In genomic region chr17:75878174-75878998, GRCh38 we compare ENCODE assay signal across 8 cellular contexts. TPM values are rescaled to one million over a fixed set of nuclear protein-coding genes. Genes with fewer than 3 reads are reported as not detected.
DNase-seq lines count a peak whose midpoint lies in the region; FAIRE-seq and TF ChIP-seq lines count a peak whose summit lies in the region.

A gene with protein sequence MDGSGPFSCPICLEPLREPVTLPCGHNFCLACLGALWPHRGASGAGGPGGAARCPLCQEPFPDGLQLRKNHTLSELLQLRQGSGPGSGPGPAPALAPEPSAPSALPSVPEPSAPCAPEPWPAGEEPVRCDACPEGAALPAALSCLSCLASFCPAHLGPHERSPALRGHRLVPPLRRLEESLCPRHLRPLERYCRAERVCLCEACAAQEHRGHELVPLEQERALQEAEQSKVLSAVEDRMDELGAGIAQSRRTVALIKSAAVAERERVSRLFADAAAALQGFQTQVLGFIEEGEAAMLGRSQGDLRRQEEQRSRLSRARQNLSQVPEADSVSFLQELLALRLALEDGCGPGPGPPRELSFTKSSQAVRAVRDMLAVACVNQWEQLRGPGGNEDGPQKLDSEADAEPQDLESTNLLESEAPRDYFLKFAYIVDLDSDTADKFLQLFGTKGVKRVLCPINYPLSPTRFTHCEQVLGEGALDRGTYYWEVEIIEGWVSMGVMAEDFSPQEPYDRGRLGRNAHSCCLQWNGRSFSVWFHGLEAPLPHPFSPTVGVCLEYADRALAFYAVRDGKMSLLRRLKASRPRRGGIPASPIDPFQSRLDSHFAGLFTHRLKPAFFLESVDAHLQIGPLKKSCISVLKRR (minus strand): TSS chr17:75878581. CDS start chr17:75878548, 33 bp downstream.

- TF ChIP-seq CTCF in neural cell (IDR thresholded peaks at IDR 0.05; ENCODE audit: poor library complexity, severe bottlenecking), result peak; percentile 37

- H3K27me3 ChIP-seq in neural cell (ENCODE audit: insufficient read depth, low read depth, low read length), result peaks cover 46% of the 10 kb centered on the region

- no peaks in the 10 kb centered on the region for H3K79me2 ChIP-seq in neural cell (replicated peaks; ENCODE audit: insufficient read depth, low read length)

- H3K27ac ChIP-seq in neural cell (ENCODE audit: low read length), result no peak within 1 kb of the TSS

- TF ChIP-seq EP300 in neural cell (conservative IDR thresholded peaks at IDR 0.05; ENCODE audit: poor library complexity, severe bottlenecking), result no peak

- no peaks in the 10 kb centered on the region for H4K20me1 ChIP-seq in neural cell (ENCODE audit: insufficient read depth)

- no peak within 1 kb of the TSS for H3K9ac ChIP-seq in neural cell (ENCODE audit: low read length)

- FAIRE-seq in frontal cortex (lab: Jason Lieb, UNC), result no peak

- TF ChIP-seq RAD21 in neural cell (conservative IDR thresholded peaks at IDR 0.05), result no peak

- H3K4me2 ChIP-seq in neural cell (ENCODE audit: low read length), result no peak within 1 kb of the TSS

- H3K4me3 ChIP-seq in neural cell (ENCODE audit: low read length), result peak within 1 kb of the TSS; percentile 58

- no peaks in the 10 kb centered on the region for H3K36me3 ChIP-seq in neural cell (ENCODE audit: insufficient read depth, low read length)

- no peaks in the 10 kb centered on the region for H3K9me3 ChIP-seq in neural cell (ENCODE audit: low read length)

- H3F3A ChIP-seq in neural cell (ENCODE audit: insufficient read depth, low read length, poor library complexity, severe bottlenecking), result no peaks in the 10 kb centered on the region

- H2AFZ ChIP-seq in neural cell (ENCODE audit: low read depth, low read length), result no peak within 1 kb of the TSS

- no peaks in the 10 kb centered on the region for H3K9me2 ChIP-seq in neural cell (ENCODE audit: insufficient read depth, low read length)

- DNase-seq in DMS79 treated with DMSO at 0.1 percent for 48 hours (lab: John Stamatoyannopoulos, UW) (peak; percentile 19), DMS79 (lab: John Stamatoyannopoulos, UW) (no peak), HuH-7.5 (ENCODE audit: low spot score) (peak; percentile 65), frontal cortex (ENCODE audit: low spot score in 2 of 2) (peak; percentile 80 to 81), NCI-H446 (lab: John Stamatoyannopoulos, UW) (no peak), NCI-H128 (lab: John Stamatoyannopoulos, UW; ENCODE audit: unreplicated experiment) (no peak)
- DNase-seq in activated CD8-positive, alpha-beta memory T cell treated with anti-CD3 and anti-CD28 coated beads, Interleukin-2, amount 50 U/mL, for 48 hours, result peak; percentile 72

TF ChIP-seq in neural cell, 6 proteins besides CTCF, POLR2A, EP300 and RAD21:
- no peak for TF ChIP-seq TAF1 (IDR thresholded peaks at IDR 0.05; ENCODE audit: low read depth)
- TF ChIP-seq SMC3 (conservative IDR thresholded peaks at IDR 0.05; ENCODE audit: poor library complexity), result peak; percentile 9

RNA-seq across cellular contexts. Expression of the gene that starts here (rescaled TPM):
- total RNA-seq in frontal cortex, result 13.9 TPM
- polyA plus RNA-seq in neural cell, result 0.54 and 0.67 TPM in 2 replicates
- polyA minus RNA-seq in neural cell, result 0.73 and 0.93 TPM in 2 replicates

Comparison
In these comparisons a context has a peak if more than half of its experiments do, and no peak if none do; other contexts are left out.
1. DNase-seq: peak in DMS79 treated with DMSO at 0.1 percent for 48 hours (single experiment), HuH-7.5 (single experiment), activated CD8-positive, alpha-beta memory T cell treated with anti-CD3 and anti-CD28 coated beads, Interleukin-2, amount 50 U/mL, for 48 hours (single experiment) and frontal cortex (2 of 2); none in DMS79 (single experiment), NCI-H446 (0 of 2) and NCI-H128 (single experiment).